6 cellular contexts compared by ENCODE assay signal in the genomic region with DNA sequence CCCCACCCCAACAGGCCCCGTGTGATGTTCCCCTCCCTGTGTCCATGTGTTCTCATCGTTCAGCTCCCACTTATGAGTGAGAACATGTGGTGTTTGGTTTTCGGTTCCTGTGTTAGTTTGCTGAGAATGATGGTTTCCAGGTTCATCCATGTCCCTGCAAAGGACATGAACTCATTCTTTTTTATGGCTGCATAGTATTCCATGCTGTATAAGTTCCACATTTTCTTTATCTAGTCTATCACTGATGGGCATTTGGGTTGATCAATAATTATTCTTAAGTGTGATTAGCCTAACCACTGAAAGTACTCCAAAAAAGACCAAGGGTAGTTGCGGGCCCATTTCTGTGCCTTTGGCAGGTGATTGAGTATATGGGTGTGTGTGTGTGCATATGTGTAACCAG. TPM values are rescaled to one million over a fixed set of nuclear protein-coding genes. Genes with fewer than 3 reads are reported as not detected.
"Had no signal": no experiment of that assay in that cellular context is flagged by ENCODE, and none has a peak within 500 bp of the region (broad histone marks: within the 10 kb centered on the region; RNA-seq: fewer than 3 reads in every experiment).

No MANE protein-coding gene starts in this region.

RNA-seq across cellular contexts. Expression of a gene that starts 14.3 kb away (rescaled TPM):
- total RNA-seq: activated B cell treated with CpG ODN at 0.5 μM for 24 hours; activated CD4-positive, alpha-beta memory T cell treated with anti-CD3 and anti-CD28 coated beads, Interleukin-2, amount 10 ng/mL, durations not matched to agents 7 days and 5 days; activated CD4-positive, alpha-beta T cell treated with anti-CD3 and anti-CD28 coated beads, Interleukin-2, amount 10 ng/mL, durations not matched to agents 7 days and 5 days; activated CD8-positive, alpha-beta memory T cell treated with anti-CD3 and anti-CD28 coated beads for 36 hours; activated CD8-positive, alpha-beta memory T cell treated with anti-CD3 and anti-CD28 coated beads, Interleukin-2, amount 10 ng/mL, durations not matched to agents 7 days and 5 days; activated CD8-positive, alpha-beta T cell treated with anti-CD3 and anti-CD28 coated beads, Interleukin-2, amount 10 ng/mL, durations not matched to agents 7 days and 5 days had no signal
